8 cellular contexts compared by ENCODE assay signal in genomic region chr20:45934046-45934586, GRCh38. TPM values are rescaled to one million over a fixed set of nuclear protein-coding genes. Genes with fewer than 3 reads are reported as not detected.
DNase-seq lines count a peak whose midpoint lies in the region; ATAC-seq and TF ChIP-seq lines count a peak whose summit lies in the region.

No MANE protein-coding gene starts in this region.

- intact Hi-C loops in Caco-2 (cut with micrococcal nuclease; ENCODE audit: unreplicated experiment) = loop anchor here (2.0 kb wide), 1 partner anchor 21 kb away; the partner anchor contains the start of gene PLTP

- CTCF ChIA-PET in Caco-2 (lab: Charles Lee) = interaction anchor here (0.5 to 4.5 kb wide), 20 partner anchors 10 to 571 kb away, joined by 3 to 63 read pairs (median 4); partner anchors contain the start of genes CTSA, NEURL2, SYS1 and ZNF335
- CTCF ChIA-PET in RWPE1 (lab: Yijun Ruan, JAX) = interaction anchor here (0.6 to 3.0 kb wide), 7 partner anchors 27 to 161 kb away, joined by 3 to 21 read pairs (median 5); no protein-coding TSS in a partner anchor

- BruUV-seq in Caco-2 (replicated peaks; lab: Mats Ljungman, UMichigan) = TSS peak; percentile 73

- DNase-seq in Caco-2 (peak in 1 of 2 experiments; percentile 78), HL-60 (ENCODE audit: low read depth in 1 of 2, low spot score in 1 of 2) (peak in 1 of 2 experiments; percentile 49), RWPE1 (ENCODE audit: low spot score) (peak; percentile 48), choroid plexus epithelial cell (ENCODE audit: low read depth) (peak; percentile 53), left kidney (ENCODE audit: low read depth, low spot score) (peak; percentile 88), H4 (ENCODE audit: low spot score) (no peak)
- peak; percentile 49 for DNase-seq in stimulated activated naive B cell treated with anti-CD40 and anti-IgM and Interleukin-4, amounts not matched to agents 10 μg/mL and 1 μg/mL and 100 μg/mL, for 72 hours

- no peaks in the 10 kb centered on the region for H3K9me3 ChIP-seq in Caco-2

- peak; percentile 13 for ATAC-seq in GM19397 (IDR thresholded peaks at IDR 0.05; ENCODE audit: unreplicated experiment)
- peak; percentile 38 to 45 for ATAC-seq in stimulated activated naive B cell treated with anti-CD40 and anti-IgM and Interleukin-4, amounts not matched to agents 10 μg/mL and 1 μg/mL and 100 μg/mL, for 72 hours (replicated peaks)

- H3K27ac ChIP-seq in HL-60 (replicated peaks) (peak overlapping the region; percentile 100), RWPE1 (peak overlapping the region; percentile 97)

- H3K27me3 ChIP-seq in Caco-2 (replicated peaks; ENCODE audit: control insufficient read depth, insufficient read depth, low read length) = no peaks in the 10 kb centered on the region
- no peaks in the 10 kb centered on the region for H3K27me3 ChIP-seq in HL-60 (ENCODE audit: insufficient read depth, poor library complexity, severe bottlenecking)

- peak overlapping the region; percentile 99 for H3K27ac Mint-ChIP-seq in Caco-2 (ENCODE audit: unreplicated experiment)
- H3K27ac Mint-ChIP-seq in stimulated activated naive B cell treated with anti-CD40 and anti-IgM and Interleukin-4, amounts not matched to agents 10 μg/mL and 1 μg/mL and 100 μg/mL, for 72 hours = peak overlapping the region; percentile 99

- no peaks in the 10 kb centered on the region for H3K27me3 Mint-ChIP-seq in Caco-2 (ENCODE audit: insufficient read depth, unreplicated experiment)
- no peaks in the 10 kb centered on the region for H3K27me3 Mint-ChIP-seq in stimulated activated naive B cell treated with anti-CD40 and anti-IgM and Interleukin-4, amounts not matched to agents 10 μg/mL and 1 μg/mL and 100 μg/mL, for 72 hours

- H3K9me3 Mint-ChIP-seq in Caco-2 (ENCODE audit: unreplicated experiment) = no peaks in the 10 kb centered on the region
- no peaks in the 10 kb centered on the region for H3K9me3 Mint-ChIP-seq in stimulated activated naive B cell treated with anti-CD40 and anti-IgM and Interleukin-4, amounts not matched to agents 10 μg/mL and 1 μg/mL and 100 μg/mL, for 72 hours

- POLR2A ChIA-PET in Caco-2 (lab: Charles Lee) (interaction anchor here (0.6 to 2.6 kb wide), 17 partner anchors 8 to 129 kb away, joined by 3 to 53 read pairs (median 9); partner anchors contain the start of genes ACOT8, CTSA, NEURL2 and PLTP), RWPE1 (lab: Yijun Ruan, JAX; ENCODE audit: low non-redundant PET) (interaction anchor here (0.5 to 3.6 kb wide), 11 partner anchors 10 to 132 kb away, joined by 3 to 35 read pairs (median 4); partner anchors contain the start of gene ZNF335)

- TF ChIP-seq CTCF in Caco-2 (IDR thresholded peaks at IDR 0.05; ENCODE audit: insufficient read depth in 1 of 2, low read depth in 1 of 2, low read length in 1 of 2, severe bottlenecking in 1 of 2, unreplicated experiment in 1 of 2) = no peak
- no peak for TF ChIP-seq CTCF in HL-60 (IDR thresholded peaks at IDR 0.05; ENCODE audit: insufficient read depth, low read length)
- TF ChIP-seq CTCF in RWPE1 (conservative IDR thresholded peaks at IDR 0.05; ENCODE audit: low read depth) = no peak
- TF ChIP-seq CTCF in choroid plexus epithelial cell (conservative IDR thresholded peaks at IDR 0.05; ENCODE audit: low read depth, low read length) = no peak

- peaks cover 26% of the 10 kb centered on the region for H3K4me1 ChIP-seq in Caco-2

- H3K4me3 ChIP-seq in Caco-2 (ENCODE audit: low read depth, low read length) (peak overlapping the region; percentile 95), HL-60 (replicated peaks; ENCODE audit: insufficient read depth, low read length) (peak overlapping the region; percentile 96), choroid plexus epithelial cell (ENCODE audit: low read depth, low read length) (peak overlapping the region; percentile 98)

- peaks cover 10% of the 10 kb centered on the region for H3K36me3 ChIP-seq in Caco-2 (ENCODE audit: control insufficient read depth, insufficient read depth, low read length)

- H3K36me3 Mint-ChIP-seq in Caco-2 (ENCODE audit: insufficient read depth, unreplicated experiment) = peaks cover 65% of the 10 kb centered on the region
- H3K36me3 Mint-ChIP-seq in stimulated activated naive B cell treated with anti-CD40 and anti-IgM and Interleukin-4, amounts not matched to agents 10 μg/mL and 1 μg/mL and 100 μg/mL, for 72 hours = peaks cover 13 to 20% of the 10 kb centered on the region in 2 donors

- H3K4me1 Mint-ChIP-seq in Caco-2 (ENCODE audit: low read depth, unreplicated experiment) = peaks cover 13% of the 10 kb centered on the region
- peaks cover 10 to 34% of the 10 kb centered on the region in 2 donors for H3K4me1 Mint-ChIP-seq in stimulated activated naive B cell treated with anti-CD40 and anti-IgM and Interleukin-4, amounts not matched to agents 10 μg/mL and 1 μg/mL and 100 μg/mL, for 72 hours

- H3K4me3 Mint-ChIP-seq in Caco-2 (ENCODE audit: unreplicated experiment) = peak overlapping the region; percentile 100
- peak overlapping the region; percentile 95 to 97 for H3K4me3 Mint-ChIP-seq in stimulated activated naive B cell treated with anti-CD40 and anti-IgM and Interleukin-4, amounts not matched to agents 10 μg/mL and 1 μg/mL and 100 μg/mL, for 72 hours

RNA-seq across cellular contexts. Expression of gene PCIF1, which starts 0.4 kb away (rescaled TPM):
- 66.5 and 75.9 TPM in 2 replicates for total RNA-seq in Caco-2 (2022)
- total RNA-seq in H4 (2014; rRNA removed; shearing (Covaris generic)) = 5.2 and 7.7 TPM in 2 replicates

RNA-seq across cellular contexts. Expression of gene PLTP, which starts 22.2 kb away (rescaled TPM):
- 39.6 and 42.6 TPM in 2 replicates for total RNA-seq in Caco-2 (2022)
- 1.1 and 2.2 TPM in 2 replicates for total RNA-seq in H4 (2014; rRNA removed; shearing (Covaris generic))

RNA-seq across cellular contexts. Expression of gene ZNF335, which starts 37.9 kb away (rescaled TPM):
- total RNA-seq in Caco-2 (2022) = 35.1 and 38.1 TPM in 2 replicates
- 4.3 and 7.1 TPM in 2 replicates for total RNA-seq in H4 (2014; rRNA removed; shearing (Covaris generic))

RNA-seq across cellular contexts. Expression of gene CTSA, which starts 43.0 kb away (rescaled TPM):
- 282 and 294 TPM in 2 replicates for total RNA-seq in Caco-2 (2022)
- total RNA-seq in H4 (2014; rRNA removed; shearing (Covaris generic)) = 102 and 150 TPM in 2 replicates

RNA-seq across cellular contexts. Expression of gene NEURL2, which starts 43.1 kb away (rescaled TPM):
- total RNA-seq in Caco-2 (2022) = 12.6 TPM in 2 replicates
- total RNA-seq in H4 (2014; rRNA removed; shearing (Covaris generic)) = 0.99 and 1.8 TPM in 2 replicates

Comparison
In these comparisons a context has a peak if more than half of its experiments do, and no peak if none do; other contexts are left out.
1. RNA of gene PLTP, which starts 22.2 kb away (total RNA-seq): 39.6 to 42.6 TPM in Caco-2; 1.1 to 2.2 TPM in H4; every median in the first group is over 10 times any median in the second.
2. Peak in every context shown above with its lines, with median percentiles within 50 percentile points of each other: H3K4me3 ChIP-seq.